Comparison of ENCODE assay signal across 8 cellular contexts in the genomic region with DNA sequence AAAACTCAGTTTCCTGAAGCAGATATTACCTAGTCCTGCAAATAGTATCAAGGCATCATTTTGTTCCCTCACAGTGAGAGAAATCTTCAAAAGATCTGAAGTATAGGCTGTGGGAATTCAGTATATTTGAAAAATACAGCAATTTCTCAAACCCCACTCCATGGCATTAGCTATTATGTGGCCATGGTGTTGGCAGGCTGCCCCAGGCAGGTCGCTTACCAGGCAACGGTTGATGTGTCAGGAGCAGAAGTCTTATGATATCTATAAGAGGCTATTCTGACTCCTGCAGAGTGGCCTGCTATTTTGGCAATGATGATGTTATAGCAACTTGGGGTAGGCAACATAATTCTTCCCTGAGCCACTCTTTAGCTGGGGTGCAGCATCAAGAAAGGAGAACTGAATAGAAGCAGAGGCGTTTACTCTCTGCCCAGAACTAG.
DNase-seq lines count a peak whose midpoint lies in the region; ATAC-seq and TF ChIP-seq lines count a peak whose summit lies in the region.

No MANE protein-coding gene starts in this region.

- intact Hi-C loops in activated T-helper 2 cell treated with anti-CD3 and anti-CD28 coated beads, Interferon-gamma antibody, Interleukin-2, Interleukin-4, amounts not matched to agents 10 μg/mL and 5 μg/mL and 100 μg/mL, durations not matched to agents 14 hours and 24 hours and 36 hours (cut with micrococcal nuclease): no loop called here

- no peak overlapping the region for H3K4me3 Mint-ChIP-seq in activated T-helper 2 cell treated with anti-CD3 and anti-CD28 coated beads, Interferon-gamma antibody, Interleukin-2, Interleukin-4, amounts not matched to agents 10 μg/mL and 5 μg/mL and 100 μg/mL, durations not matched to agents 14 hours and 24 hours and 36 hours (ENCODE audit: low read depth)

- peaks cover 16% of the 10 kb centered on the region for H3K9me3 Mint-ChIP-seq in activated T-helper 2 cell treated with anti-CD3 and anti-CD28 coated beads, Interferon-gamma antibody, Interleukin-2, Interleukin-4, amounts not matched to agents 10 μg/mL and 5 μg/mL and 100 μg/mL, durations not matched to agents 14 hours and 24 hours and 36 hours

- H3K27me3 Mint-ChIP-seq in activated T-helper 2 cell treated with anti-CD3 and anti-CD28 coated beads, Interferon-gamma antibody, Interleukin-2, Interleukin-4, amounts not matched to agents 10 μg/mL and 5 μg/mL and 100 μg/mL, durations not matched to agents 14 hours and 24 hours and 36 hours (ENCODE audit: low read depth): no peaks in the 10 kb centered on the region

- H3K27ac Mint-ChIP-seq in activated T-helper 2 cell treated with anti-CD3 and anti-CD28 coated beads, Interferon-gamma antibody, Interleukin-2, Interleukin-4, amounts not matched to agents 10 μg/mL and 5 μg/mL and 100 μg/mL, durations not matched to agents 14 hours and 24 hours and 36 hours: no peak overlapping the region

- H3K4me3 ChIP-seq in HAP-1: no peak overlapping the region

- no peaks in the 10 kb centered on the region for H3K36me3 ChIP-seq in HAP-1 (replicated peaks)

- DNase-seq in kidney tubule cell (ENCODE audit: low spot score) (peak; percentile 60), HuH-7.5 (ENCODE audit: low spot score) (no peak), islet precursor cell (no peak), HAP-1 (ENCODE audit: low spot score in 2 of 2) (no peak)
- no peak for DNase-seq in activated T-helper 2 cell treated with anti-CD3 and anti-CD28 coated beads, Interferon-gamma antibody, Interleukin-2, Interleukin-4, amounts not matched to agents 10 μg/mL and 5 μg/mL and 100 μg/mL, durations not matched to agents 14 hours and 24 hours and 36 hours (ENCODE audit: low spot score)

- peak; percentile 19 for ATAC-seq in GM18873 (IDR thresholded peaks at IDR 0.05; ENCODE audit: low FRiP score, unreplicated experiment)
- peak; percentile 36 for ATAC-seq in HG03025 (IDR thresholded peaks at IDR 0.05; ENCODE audit: low FRiP score, unreplicated experiment)
- ATAC-seq in SK-N-SH treated with all-trans-retinoic acid at 6 μM for 48 hours: peak; percentile 65

- no peaks in the 10 kb centered on the region for H3K4me1 Mint-ChIP-seq in activated T-helper 2 cell treated with anti-CD3 and anti-CD28 coated beads, Interferon-gamma antibody, Interleukin-2, Interleukin-4, amounts not matched to agents 10 μg/mL and 5 μg/mL and 100 μg/mL, durations not matched to agents 14 hours and 24 hours and 36 hours (ENCODE audit: low read depth)

- in situ Hi-C loops in HAP-1 (cut with MboI; ENCODE audit: low sequenced_read_pairs): no loop called here

- H3K4me1 ChIP-seq in HAP-1: no peaks in the 10 kb centered on the region

- no peaks in the 10 kb centered on the region for H3K9me3 ChIP-seq in HAP-1

- H3K27me3 ChIP-seq in HAP-1 (ENCODE audit: low read depth): no peaks in the 10 kb centered on the region

- no peaks in the 10 kb centered on the region for H3K36me3 Mint-ChIP-seq in activated T-helper 2 cell treated with anti-CD3 and anti-CD28 coated beads, Interferon-gamma antibody, Interleukin-2, Interleukin-4, amounts not matched to agents 10 μg/mL and 5 μg/mL and 100 μg/mL, durations not matched to agents 14 hours and 24 hours and 36 hours (ENCODE audit: low read depth)

TF ChIP-seq in SK-N-SH treated with all-trans-retinoic acid at 6 μM for 48 hours, 23 proteins besides CTCF, POLR2A, EP300 and RAD21:
- TF ChIP-seq, protein P1, sequence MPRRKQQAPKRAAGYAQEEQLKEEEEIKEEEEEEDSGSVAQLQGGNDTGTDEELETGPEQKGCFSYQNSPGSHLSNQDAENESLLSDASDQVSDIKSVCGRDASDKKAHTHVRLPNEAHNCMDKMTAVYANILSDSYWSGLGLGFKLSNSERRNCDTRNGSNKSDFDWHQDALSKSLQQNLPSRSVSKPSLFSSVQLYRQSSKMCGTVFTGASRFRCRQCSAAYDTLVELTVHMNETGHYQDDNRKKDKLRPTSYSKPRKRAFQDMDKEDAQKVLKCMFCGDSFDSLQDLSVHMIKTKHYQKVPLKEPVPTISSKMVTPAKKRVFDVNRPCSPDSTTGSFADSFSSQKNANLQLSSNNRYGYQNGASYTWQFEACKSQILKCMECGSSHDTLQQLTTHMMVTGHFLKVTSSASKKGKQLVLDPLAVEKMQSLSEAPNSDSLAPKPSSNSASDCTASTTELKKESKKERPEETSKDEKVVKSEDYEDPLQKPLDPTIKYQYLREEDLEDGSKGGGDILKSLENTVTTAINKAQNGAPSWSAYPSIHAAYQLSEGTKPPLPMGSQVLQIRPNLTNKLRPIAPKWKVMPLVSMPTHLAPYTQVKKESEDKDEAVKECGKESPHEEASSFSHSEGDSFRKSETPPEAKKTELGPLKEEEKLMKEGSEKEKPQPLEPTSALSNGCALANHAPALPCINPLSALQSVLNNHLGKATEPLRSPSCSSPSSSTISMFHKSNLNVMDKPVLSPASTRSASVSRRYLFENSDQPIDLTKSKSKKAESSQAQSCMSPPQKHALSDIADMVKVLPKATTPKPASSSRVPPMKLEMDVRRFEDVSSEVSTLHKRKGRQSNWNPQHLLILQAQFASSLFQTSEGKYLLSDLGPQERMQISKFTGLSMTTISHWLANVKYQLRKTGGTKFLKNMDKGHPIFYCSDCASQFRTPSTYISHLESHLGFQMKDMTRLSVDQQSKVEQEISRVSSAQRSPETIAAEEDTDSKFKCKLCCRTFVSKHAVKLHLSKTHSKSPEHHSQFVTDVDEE (CRISPR knock-in tag; IDR thresholded peaks at IDR 0.05): no peak
- TF ChIP-seq PPARA (CRISPR knock-in tag; IDR thresholded peaks at IDR 0.05; ENCODE audit: borderline replicate concordance) (no peak), CSRNP3 (CRISPR knock-in tag; IDR thresholded peaks at IDR 0.05) (no peak), POU6F1 (CRISPR knock-in tag; IDR thresholded peaks at IDR 0.05; ENCODE audit: borderline replicate concordance, low read depth) (no peak), ZNF70 (CRISPR knock-in tag; IDR thresholded peaks at IDR 0.05) (no peak), ESRRG (CRISPR knock-in tag; IDR thresholded peaks at IDR 0.05) (no peak)
